ENCODE assay signal across 8 cellular contexts in the genomic region with DNA sequence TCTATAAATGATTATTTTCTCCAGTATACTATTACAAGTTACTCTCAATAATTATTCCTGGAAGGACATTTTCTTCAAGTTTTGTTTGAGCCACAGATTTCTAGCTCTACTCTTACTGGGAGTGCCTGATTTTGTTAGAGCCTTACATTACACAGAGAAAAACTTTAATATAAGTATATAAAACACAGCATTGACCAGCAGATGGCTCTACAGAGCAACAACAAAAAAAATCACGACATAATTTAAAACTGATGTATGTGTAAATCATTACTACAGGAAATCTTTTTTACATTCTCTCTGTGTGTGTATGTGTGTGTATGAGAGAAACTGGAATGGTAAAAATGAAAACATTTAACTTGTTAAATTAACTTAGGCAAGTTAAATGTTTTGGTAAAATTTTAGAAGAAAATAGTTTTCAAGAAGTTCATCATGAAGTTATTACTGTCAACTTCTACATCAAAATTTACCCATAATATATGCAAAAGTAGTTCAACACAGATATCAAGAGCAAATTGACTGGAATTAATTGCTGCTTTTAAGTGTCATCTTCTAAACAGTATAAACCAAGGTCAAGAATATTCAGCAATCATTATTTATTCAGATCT.
A peak's percentile ranks its signal among the peaks of the same experiment; 100 is the strongest.
DNase-seq lines count a peak whose midpoint lies in the region; ATAC-seq and FAIRE-seq lines count a peak whose summit lies in the region.

No MANE protein-coding gene starts in this region.

- H3K4me1 ChIP-seq in Karpas-422 (ENCODE audit: low read length): no peaks in the 10 kb centered on the region

- ATAC-seq in T-cell (replicated peaks in 1 of 4): peak in 3 of 4 experiments; percentile 49 to 63 (median 58)
- no peak for ATAC-seq in GM21786 (IDR thresholded peaks at IDR 0.05; ENCODE audit: unreplicated experiment)
- no peak for ATAC-seq in GM19324 (IDR thresholded peaks at IDR 0.05; ENCODE audit: low FRiP score, unreplicated experiment)

- no peak overlapping the region for H3K4me3 ChIP-seq in Karpas-422 (ENCODE audit: low read length)

- no peak overlapping the region for H3K9ac ChIP-seq in Karpas-422 (ENCODE audit: low read length)

- no peaks in the 10 kb centered on the region for H3K27me3 ChIP-seq in Karpas-422 (ENCODE audit: low read length)

- no peaks in the 10 kb centered on the region for H3K27me3 Mint-ChIP-seq in T-cell

- peak; percentile 38 for DNase-seq in SIG-M5 treated with dmso at 0.1 percent for 504 hours (lab: John Stamatoyannopoulos, UW; ENCODE audit: unreplicated experiment)
- no peak for DNase-seq in SIG-M5 (lab: John Stamatoyannopoulos, UW)
- peak; percentile 85 for DNase-seq in Karpas-422
- peak in 9 of 34 experiments; percentile 4 to 26 (median 14) for DNase-seq in T-cell
- DNase-seq in frontal cortex (ENCODE audit: low spot score in 2 of 2): peak in 1 of 2 donors; percentile 33
- peak; percentile 59 for DNase-seq in renal cortical epithelial cell (ENCODE audit: low read depth)

- no peak overlapping the region for H3K27ac Mint-ChIP-seq in T-cell

- H3K9me2 ChIP-seq in Karpas-422 (replicated peaks; ENCODE audit: insufficient read depth, low read length): no peaks in the 10 kb centered on the region

- CTCF ChIA-PET in T-cell (lab: Charles Lee): interaction anchor here (0.6 to 5.8 kb wide), 7 partner anchors 164 to 198 kb away, joined by 3 to 67 read pairs (median 3); no protein-coding TSS in a partner anchor

- no peaks in the 10 kb centered on the region for H3K36me3 ChIP-seq in Karpas-422 (ENCODE audit: insufficient read depth, low read length)

- no peak overlapping the region for H3K4me2 ChIP-seq in Karpas-422 (ENCODE audit: low read depth, low read length, poor library complexity, severe bottlenecking)

- H3K36me3 Mint-ChIP-seq in T-cell: no peaks in the 10 kb centered on the region

- H3K4me1 Mint-ChIP-seq in T-cell: peaks cover 0 to 2% (median 0%) of the 10 kb centered on the region in 3 donors

- no peak overlapping the region for H3K4me3 Mint-ChIP-seq in T-cell

- H3K9me3 ChIP-seq in Karpas-422 (ENCODE audit: low read length): no peaks in the 10 kb centered on the region

- no peak overlapping the region for H2AFZ ChIP-seq in Karpas-422 (ENCODE audit: low read length)

- POLR2A ChIA-PET in T-cell (lab: Charles Lee): no interaction called here

- H3K79me2 ChIP-seq in Karpas-422 (ENCODE audit: low read length): no peaks in the 10 kb centered on the region

- FAIRE-seq in frontal cortex (lab: Jason Lieb, UNC): peak; percentile 83

- H3K27ac ChIP-seq in Karpas-422 (ENCODE audit: low read length): no peak overlapping the region

- no peaks in the 10 kb centered on the region for H3K9me3 Mint-ChIP-seq in T-cell

- H4K20me1 ChIP-seq in Karpas-422 (ENCODE audit: insufficient read depth, low read depth, low read length): no peaks in the 10 kb centered on the region

Comparison
In these comparisons a context has a peak if more than half of its experiments do, and no peak if none do; other contexts are left out.
1. ATAC-seq: peak in T-cell (3 of 4); none in GM21786 (single experiment) and GM19324 (single experiment).